Comparison of ENCODE assay signal across 24 cellular contexts in the genomic region with DNA sequence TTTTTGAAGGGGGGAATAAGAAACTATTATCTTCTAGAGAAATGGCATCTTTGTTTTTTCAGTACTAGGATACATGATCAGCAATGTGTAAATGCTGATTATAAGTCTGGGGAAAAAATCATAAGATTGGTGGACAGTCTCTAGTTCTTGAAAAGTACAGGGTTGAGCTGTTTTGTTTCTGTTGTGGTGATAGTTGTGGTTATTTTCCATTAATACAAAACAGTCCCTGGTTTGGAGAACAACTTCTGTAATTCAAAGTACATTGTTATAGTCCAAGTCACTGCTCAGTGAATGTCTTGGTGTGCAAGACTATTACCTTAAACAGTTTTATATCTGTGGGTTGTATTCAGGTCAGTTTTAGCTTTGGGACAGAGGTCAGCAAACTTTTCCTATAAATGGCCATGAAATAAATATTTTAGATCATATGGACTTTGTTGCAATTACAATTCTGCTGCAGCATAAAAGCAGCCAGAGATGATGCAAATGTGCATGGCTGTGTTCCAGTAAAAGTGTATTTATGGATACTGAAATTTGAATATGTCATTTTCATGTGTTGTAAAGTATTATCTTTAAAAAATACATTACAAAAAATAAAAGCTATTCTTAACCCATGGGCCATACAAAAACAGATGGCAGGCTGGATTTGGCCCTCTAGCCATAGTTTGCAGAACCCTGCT.
DNase-seq lines count a peak whose midpoint lies in the region; ATAC-seq and TF ChIP-seq lines count a peak whose summit lies in the region.
"Had no signal": no experiment of that assay in that cellular context is flagged by ENCODE, and none has a peak within 500 bp of the region (broad histone marks: within the 10 kb centered on the region; RNA-seq: fewer than 3 reads in every experiment).

No MANE protein-coding gene starts in this region.

- intact Hi-C loops in MCF 10A (cut with micrococcal nuclease): loop anchor here (5.0 kb wide), 1 partner anchor 35 kb away; no protein-coding TSS in a partner anchor
- intact Hi-C loops in breast epithelium (cut with DNase I; ENCODE audit: low total_unique reads): no loop called here
- intact Hi-C loops in esophagus muscularis mucosa (cut with DNase I): no loop called here

- H3K36me3 ChIP-seq in breast epithelium (no peaks in the 10 kb centered on the region), esophagus muscularis mucosa (peaks cover 0 to 6% (median 0%) of the 10 kb centered on the region in 4 donors)
- H3K36me3 ChIP-seq: prostate gland had no signal

- peak; percentile 48 for ATAC-seq in HG02938 (IDR thresholded peaks at IDR 0.05; ENCODE audit: unreplicated experiment)
- peak; percentile 66 to 68 for ATAC-seq in stimulated activated naive B cell treated with anti-CD40 and anti-IgM and Interleukin-4, amounts not matched to agents 10 μg/mL and 1 μg/mL and 100 μg/mL, for 72 hours (replicated peaks)
- ATAC-seq in GM21528 (IDR thresholded peaks at IDR 0.05; ENCODE audit: low FRiP score, unreplicated experiment): no peak
- ATAC-seq: activated CD4-positive, CD25-positive, alpha-beta regulatory T cell treated with anti-CD3 and anti-CD28 coated beads, Interleukin-2, amount 50 U/mL, for 24 hours; esophagus mucosa; mucosa of descending colon had no signal

- no peak for TF ChIP-seq EP300 in esophagus muscularis mucosa (IDR thresholded peaks at IDR 0.05)

- CTCF ChIA-PET in MCF 10A (lab: Yijun Ruan, JAX): interaction anchor here (0.9 to 2.2 kb wide), 3 partner anchors 11 to 120 kb away, joined by 3 to 9 read pairs (median 3); no protein-coding TSS in a partner anchor

- no peak for TF ChIP-seq CTCF in MCF 10A (IDR thresholded peaks at IDR 0.05; ENCODE audit: unreplicated experiment)
- no peak for TF ChIP-seq CTCF in breast epithelium (IDR thresholded peaks at IDR 0.05)
- TF ChIP-seq CTCF in esophagus muscularis mucosa (IDR thresholded peaks at IDR 0.05): no peak

- DNase-seq in MCF 10A (ENCODE audit: unreplicated experiment) (no peak), breast epithelium (ENCODE audit: low spot score in 2 of 2) (no peak), esophagus muscularis mucosa (ENCODE audit: extremely low spot score) (no peak), NCI-H2029 treated with DMSO at 0.1 percent for 48 hours (lab: John Stamatoyannopoulos, UW) (no peak), Kasumi-1 (lab: John Stamatoyannopoulos, UW) (no peak)
- DNase-seq in stimulated activated naive B cell treated with anti-CD40 and anti-IgM and Interleukin-4, amounts not matched to agents 10 μg/mL and 1 μg/mL and 100 μg/mL, for 72 hours: no peak
- DNase-seq: 8988T; activated naive CD4-positive, alpha-beta T cell treated with anti-CD3 and anti-CD28 coated beads for 36 hours; activated T-cell treated with anti-CD3 and anti-CD28 coated beads, Interleukin-2, amount 50 U/mL, for 48 hours; AML-193; aorta; DND-41; mucosa of descending colon; NCI-H1092; NCI-H2081; spleen; stimulated activated CD4-positive, alpha-beta T cell treated with anti-CD3 and anti-CD28 coated beads, Interleukin-4, amount 100 ng/mL, for 4 hours; stomach had no signal

- POLR2A ChIA-PET in MCF 10A (lab: Yijun Ruan, JAX): interaction anchor here (0.8 to 3.7 kb wide), 10 partner anchors 12 to 220 kb away, joined by 3 to 54 read pairs (median 3); a partner anchor contains a TSS

- peaks cover 9% of the 10 kb centered on the region for H3K36me3 Mint-ChIP-seq in MCF 10A (ENCODE audit: insufficient read depth, unreplicated experiment)
- H3K36me3 Mint-ChIP-seq in stimulated activated naive B cell treated with anti-CD40 and anti-IgM and Interleukin-4, amounts not matched to agents 10 μg/mL and 1 μg/mL and 100 μg/mL, for 72 hours: peaks cover 28 to 34% of the 10 kb centered on the region in 2 donors

- H3K9me3 ChIP-seq in breast epithelium (no peaks in the 10 kb centered on the region), esophagus muscularis mucosa (no peaks in the 10 kb centered on the region)
- H3K9me3 ChIP-seq: mucosa of descending colon, prostate gland, spleen, stomach had no signal

- peaks cover 28% of the 10 kb centered on the region for H3K4me1 Mint-ChIP-seq in MCF 10A (ENCODE audit: insufficient read depth, unreplicated experiment)
- peaks cover 24 to 49% of the 10 kb centered on the region in 2 donors for H3K4me1 Mint-ChIP-seq in stimulated activated naive B cell treated with anti-CD40 and anti-IgM and Interleukin-4, amounts not matched to agents 10 μg/mL and 1 μg/mL and 100 μg/mL, for 72 hours

- TF ChIP-seq POLR2A in breast epithelium (IDR thresholded peaks at IDR 0.05): no peak
- TF ChIP-seq POLR2A in esophagus muscularis mucosa (IDR thresholded peaks at IDR 0.05; ENCODE audit: low read depth): no peak

- H3K9me3 Mint-ChIP-seq in MCF 10A (ENCODE audit: unreplicated experiment): no peaks in the 10 kb centered on the region
- H3K9me3 Mint-ChIP-seq in stimulated activated naive B cell treated with anti-CD40 and anti-IgM and Interleukin-4, amounts not matched to agents 10 μg/mL and 1 μg/mL and 100 μg/mL, for 72 hours: no peaks in the 10 kb centered on the region
- H3K9me3 Mint-ChIP-seq: activated naive CD4-positive, alpha-beta T cell treated with anti-CD3 and anti-CD28 coated beads for 36 hours had no signal

- no peaks in the 10 kb centered on the region for H3K27me3 ChIP-seq in breast epithelium
- H3K27me3 ChIP-seq in esophagus muscularis mucosa: no peaks in the 10 kb centered on the region
- H3K27me3 ChIP-seq: spleen, stomach had no signal

- H3K4me1 ChIP-seq in breast epithelium: no peaks in the 10 kb centered on the region
- H3K4me1 ChIP-seq in esophagus muscularis mucosa: peaks cover 61 to 76% (median 70%) of the 10 kb centered on the region in 4 donors
- H3K4me1 ChIP-seq: prostate gland had no signal

- H3K27ac ChIP-seq in breast epithelium (no peak overlapping the region), esophagus muscularis mucosa (replicated peaks in 1 of 4) (peak overlapping the region; percentile 54 to 75 (median 59))
- H3K27ac ChIP-seq: KMS-11, prostate gland, spleen had no signal

- no peaks in the 10 kb centered on the region for H3K27me3 Mint-ChIP-seq in MCF 10A (ENCODE audit: insufficient read depth, unreplicated experiment)
- H3K27me3 Mint-ChIP-seq in stimulated activated naive B cell treated with anti-CD40 and anti-IgM and Interleukin-4, amounts not matched to agents 10 μg/mL and 1 μg/mL and 100 μg/mL, for 72 hours: no peaks in the 10 kb centered on the region

- peak overlapping the region; percentile 87 for H3K27ac Mint-ChIP-seq in MCF 10A (ENCODE audit: low read depth, unreplicated experiment)
- no peak overlapping the region for H3K27ac Mint-ChIP-seq in stimulated activated naive B cell treated with anti-CD40 and anti-IgM and Interleukin-4, amounts not matched to agents 10 μg/mL and 1 μg/mL and 100 μg/mL, for 72 hours
- H3K27ac Mint-ChIP-seq: activated naive CD4-positive, alpha-beta T cell treated with anti-CD3 and anti-CD28 coated beads for 36 hours had no signal

- BruUV-seq in MCF 10A (replicated peaks; lab: Mats Ljungman, UMichigan): no TSS peak

- H3K4me3 ChIP-seq in breast epithelium (no peak overlapping the region), esophagus muscularis mucosa (no peak overlapping the region)
- H3K4me3 ChIP-seq: mucosa of descending colon, prostate gland, spleen, stomach had no signal

- H3K4me3 Mint-ChIP-seq in MCF 10A (ENCODE audit: unreplicated experiment): no peak overlapping the region
- H3K4me3 Mint-ChIP-seq in stimulated activated naive B cell treated with anti-CD40 and anti-IgM and Interleukin-4, amounts not matched to agents 10 μg/mL and 1 μg/mL and 100 μg/mL, for 72 hours: no peak overlapping the region
- H3K4me3 Mint-ChIP-seq: activated naive CD4-positive, alpha-beta T cell treated with anti-CD3 and anti-CD28 coated beads for 36 hours had no signal

Comparison
In these comparisons a context has a peak if more than half of its experiments do, and no peak if none do; other contexts are left out.
1. H3K27ac ChIP-seq: peak in esophagus muscularis mucosa (4 of 4); none in breast epithelium (0 of 2).